1 cellular context compared by ENCODE assay signal in the genomic region with DNA sequence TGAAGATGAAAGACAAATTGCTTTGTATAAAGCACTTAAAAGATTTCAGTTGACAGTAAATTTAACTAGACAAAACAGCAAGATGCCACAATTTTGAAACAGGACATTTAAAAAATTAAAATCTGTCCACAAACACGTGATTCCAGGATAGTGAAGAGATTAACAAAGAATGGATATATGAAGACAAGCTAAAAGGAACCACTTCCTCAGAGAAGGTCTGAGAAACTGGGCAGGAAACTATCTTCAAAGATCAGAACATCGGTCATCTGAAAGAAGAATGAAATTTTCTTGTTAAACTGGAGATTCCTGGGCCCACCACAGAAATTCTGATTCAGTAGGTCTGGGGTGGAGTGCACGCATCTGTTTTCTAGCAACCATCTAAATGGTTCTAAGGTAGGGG.
TF ChIP-seq lines count a peak whose summit lies in the region.

No MANE protein-coding gene starts in this region.

TF ChIP-seq in GM23338, 12 proteins besides CTCF, POLR2A, EP300 and RAD21 (continued from another document):
- TF ChIP-seq, protein P1, sequence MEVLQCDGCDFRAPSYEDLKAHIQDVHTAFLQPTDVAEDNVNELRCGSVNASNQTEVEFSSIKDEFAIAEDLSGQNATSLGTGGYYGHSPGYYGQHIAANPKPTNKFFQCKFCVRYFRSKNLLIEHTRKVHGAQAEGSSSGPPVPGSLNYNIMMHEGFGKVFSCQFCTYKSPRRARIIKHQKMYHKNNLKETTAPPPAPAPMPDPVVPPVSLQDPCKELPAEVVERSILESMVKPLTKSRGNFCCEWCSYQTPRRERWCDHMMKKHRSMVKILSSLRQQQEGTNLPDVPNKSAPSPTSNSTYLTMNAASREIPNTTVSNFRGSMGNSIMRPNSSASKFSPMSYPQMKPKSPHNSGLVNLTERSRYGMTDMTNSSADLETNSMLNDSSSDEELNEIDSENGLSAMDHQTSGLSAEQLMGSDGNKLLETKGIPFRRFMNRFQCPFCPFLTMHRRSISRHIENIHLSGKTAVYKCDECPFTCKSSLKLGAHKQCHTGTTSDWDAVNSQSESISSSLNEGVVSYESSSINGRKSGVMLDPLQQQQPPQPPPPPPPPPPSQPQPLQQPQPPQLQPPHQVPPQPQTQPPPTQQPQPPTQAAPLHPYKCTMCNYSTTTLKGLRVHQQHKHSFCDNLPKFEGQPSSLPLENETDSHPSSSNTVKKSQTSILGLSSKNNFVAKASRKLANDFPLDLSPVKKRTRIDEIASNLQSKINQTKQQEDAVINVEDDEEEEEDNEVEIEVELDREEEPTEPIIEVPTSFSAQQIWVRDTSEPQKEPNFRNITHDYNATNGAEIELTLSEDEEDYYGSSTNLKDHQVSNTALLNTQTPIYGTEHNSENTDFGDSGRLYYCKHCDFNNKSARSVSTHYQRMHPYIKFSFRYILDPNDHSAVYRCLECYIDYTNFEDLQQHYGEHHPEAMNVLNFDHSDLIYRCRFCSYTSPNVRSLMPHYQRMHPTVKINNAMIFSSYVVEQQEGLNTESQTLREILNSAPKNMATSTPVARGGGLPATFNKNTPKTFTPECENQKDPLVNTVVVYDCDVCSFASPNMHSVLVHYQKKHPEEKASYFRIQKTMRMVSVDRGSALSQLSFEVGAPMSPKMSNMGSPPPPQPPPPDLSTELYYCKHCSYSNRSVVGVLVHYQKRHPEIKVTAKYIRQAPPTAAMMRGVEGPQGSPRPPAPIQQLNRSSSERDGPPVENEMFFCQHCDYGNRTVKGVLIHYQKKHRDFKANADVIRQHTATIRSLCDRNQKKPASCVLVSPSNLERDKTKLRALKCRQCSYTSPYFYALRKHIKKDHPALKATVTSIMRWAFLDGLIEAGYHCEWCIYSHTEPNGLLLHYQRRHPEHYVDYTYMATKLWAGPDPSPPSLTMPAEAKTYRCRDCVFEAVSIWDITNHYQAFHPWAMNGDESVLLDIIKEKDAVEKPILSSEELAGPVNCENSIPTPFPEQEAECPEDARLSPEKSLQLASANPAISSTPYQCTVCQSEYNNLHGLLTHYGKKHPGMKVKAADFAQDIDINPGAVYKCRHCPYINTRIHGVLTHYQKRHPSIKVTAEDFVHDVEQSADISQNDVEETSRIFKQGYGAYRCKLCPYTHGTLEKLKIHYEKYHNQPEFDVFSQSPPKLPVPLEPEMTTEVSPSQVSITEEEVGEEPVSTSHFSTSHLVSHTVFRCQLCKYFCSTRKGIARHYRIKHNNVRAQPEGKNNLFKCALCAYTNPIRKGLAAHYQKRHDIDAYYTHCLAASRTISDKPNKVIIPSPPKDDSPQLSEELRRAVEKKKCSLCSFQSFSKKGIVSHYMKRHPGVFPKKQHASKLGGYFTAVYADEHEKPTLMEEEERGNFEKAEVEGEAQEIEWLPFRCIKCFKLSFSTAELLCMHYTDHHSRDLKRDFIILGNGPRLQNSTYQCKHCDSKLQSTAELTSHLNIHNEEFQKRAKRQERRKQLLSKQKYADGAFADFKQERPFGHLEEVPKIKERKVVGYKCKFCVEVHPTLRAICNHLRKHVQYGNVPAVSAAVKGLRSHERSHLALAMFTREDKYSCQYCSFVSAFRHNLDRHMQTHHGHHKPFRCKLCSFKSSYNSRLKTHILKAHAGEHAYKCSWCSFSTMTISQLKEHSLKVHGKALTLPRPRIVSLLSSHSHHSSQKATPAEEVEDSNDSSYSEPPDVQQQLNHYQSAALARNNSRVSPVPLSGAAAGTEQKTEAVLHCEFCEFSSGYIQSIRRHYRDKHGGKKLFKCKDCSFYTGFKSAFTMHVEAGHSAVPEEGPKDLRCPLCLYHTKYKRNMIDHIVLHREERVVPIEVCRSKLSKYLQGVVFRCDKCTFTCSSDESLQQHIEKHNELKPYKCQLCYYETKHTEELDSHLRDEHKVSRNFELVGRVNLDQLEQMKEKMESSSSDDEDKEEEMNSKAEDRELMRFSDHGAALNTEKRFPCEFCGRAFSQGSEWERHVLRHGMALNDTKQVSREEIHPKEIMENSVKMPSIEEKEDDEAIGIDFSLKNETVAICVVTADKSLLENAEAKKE (CRISPR knock-in tag; IDR thresholded peaks at IDR 0.05) = no peak
- TF ChIP-seq REST (IDR thresholded peaks at IDR 0.05; ENCODE audit: unreplicated experiment) (no peak), ZNF114 (CRISPR knock-in tag; IDR thresholded peaks at IDR 0.05) (no peak), NANOG (IDR thresholded peaks at IDR 0.05; ENCODE audit: borderline replicate concordance) (no peak), EZH2phosphoT487 (IDR thresholded peaks at IDR 0.05; ENCODE audit: unreplicated experiment) (no peak), STAT1 (IDR thresholded peaks at IDR 0.05; ENCODE audit: unreplicated experiment) (no peak), EZH2 (IDR thresholded peaks at IDR 0.05; ENCODE audit: low read depth, unreplicated experiment) (no peak), POLR2AphosphoS5 (IDR thresholded peaks at IDR 0.05; ENCODE audit: low read depth) (no peak)
- TF ChIP-seq, protein P2, sequence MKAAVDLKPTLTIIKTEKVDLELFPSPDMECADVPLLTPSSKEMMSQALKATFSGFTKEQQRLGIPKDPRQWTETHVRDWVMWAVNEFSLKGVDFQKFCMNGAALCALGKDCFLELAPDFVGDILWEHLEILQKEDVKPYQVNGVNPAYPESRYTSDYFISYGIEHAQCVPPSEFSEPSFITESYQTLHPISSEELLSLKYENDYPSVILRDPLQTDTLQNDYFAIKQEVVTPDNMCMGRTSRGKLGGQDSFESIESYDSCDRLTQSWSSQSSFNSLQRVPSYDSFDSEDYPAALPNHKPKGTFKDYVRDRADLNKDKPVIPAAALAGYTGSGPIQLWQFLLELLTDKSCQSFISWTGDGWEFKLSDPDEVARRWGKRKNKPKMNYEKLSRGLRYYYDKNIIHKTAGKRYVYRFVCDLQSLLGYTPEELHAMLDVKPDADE (IDR thresholded peaks at IDR 0.05) = no peak
